ENCODE assay signal across 8 cellular contexts in the genomic region with DNA sequence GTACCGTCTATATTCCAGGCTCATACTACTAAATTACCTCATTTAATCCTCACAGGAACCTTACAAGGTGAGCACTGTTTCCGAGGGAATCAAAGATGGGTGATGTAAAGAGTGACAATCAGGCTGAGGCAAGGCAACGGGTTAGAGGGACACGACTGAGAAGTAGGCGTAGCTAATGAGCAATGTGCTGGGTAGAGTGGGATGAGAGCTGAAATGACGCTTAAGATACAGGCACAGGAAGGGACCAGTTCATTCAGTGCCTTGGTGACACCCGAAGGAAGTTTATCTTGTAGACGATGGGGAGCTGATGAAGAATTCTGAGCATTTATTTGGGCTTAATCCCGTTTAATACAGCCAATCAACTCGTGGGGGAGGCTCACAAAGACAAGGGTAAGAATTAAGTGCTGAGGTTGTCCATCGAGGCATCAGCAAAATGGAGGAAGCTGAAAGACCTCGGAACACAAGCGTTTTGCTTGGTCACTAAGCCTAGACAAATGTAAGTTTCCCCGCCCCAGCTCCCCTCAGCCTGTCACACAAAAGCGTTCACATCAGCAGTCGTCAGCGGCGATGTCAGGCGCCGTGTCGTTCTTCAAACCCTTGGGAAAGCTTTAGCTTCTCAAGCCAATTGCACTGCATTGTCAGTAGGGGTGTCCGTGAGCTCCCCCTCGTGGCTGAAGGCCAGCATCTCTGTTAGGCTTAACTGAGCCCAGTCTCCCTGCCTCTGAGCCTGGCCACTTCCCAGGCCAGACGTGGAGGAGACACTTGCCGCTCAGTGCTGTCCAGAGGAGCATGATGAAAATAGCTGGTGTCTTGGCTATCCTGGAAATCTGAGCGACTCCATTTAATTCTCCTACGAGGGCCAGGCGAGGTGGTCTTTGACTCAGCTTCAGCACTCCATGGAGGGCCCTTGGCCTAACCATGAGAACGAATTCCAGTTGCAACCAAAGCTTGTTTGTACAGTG.
A peak's percentile ranks its signal among the peaks of the same experiment; 100 is the strongest.
DNase-seq lines count a peak whose midpoint lies in the region; ATAC-seq, FAIRE-seq and TF ChIP-seq lines count a peak whose summit lies in the region.

No MANE protein-coding gene starts in this region.

- TF ChIP-seq CTCF in pancreas (IDR thresholded peaks at IDR 0.05) (peak; percentile 75 to 88 (median 82)), upper lobe of right lung (IDR thresholded peaks at IDR 0.05) (peak; percentile 90)

- 26 to 28% methylated on average over 29 of the region's 29 CpGs for WGBS in pancreas, 2 donors

- intact Hi-C loops in pancreas (cut with DNase I) (no loop called here), upper lobe of right lung (cut with DNase I) (no loop called here)

- no peak for TF ChIP-seq POLR2A in H54 (IDR thresholded peaks at IDR 0.05; ENCODE audit: low read depth, low read length)

- H3K9me3 ChIP-seq in pancreas (no peaks in the 10 kb centered on the region), upper lobe of right lung (no peaks in the 10 kb centered on the region)

- DNase-seq in GM03348 (ENCODE audit: low spot score) = peak; percentile 89
- peak; percentile 33 for DNase-seq in H54 (ENCODE audit: insufficient read length, low spot score)
- peak; percentile 75 to 83 for DNase-seq in Kasumi-1 (lab: John Stamatoyannopoulos, UW)
- DNase-seq in RKO (ENCODE audit: low spot score) = peak; percentile 76
- peak; percentile 1 for DNase-seq in activated effector memory CD4-positive, alpha-beta T cell treated with Interleukin-2 at 50 U/mL for 16 hours
- DNase-seq in glomerular visceral epithelial cell (ENCODE audit: extremely low spot score) = peak; percentile 80
- DNase-seq in pancreas = peak; percentile 70 to 92 (median 86)
- DNase-seq in upper lobe of right lung = peak; percentile 86

- H3K4me3 ChIP-seq in pancreas (peak overlapping the region in 2 of 4 donors; percentile 20 to 26), upper lobe of right lung (no peak overlapping the region)

- FAIRE-seq in H54 (lab: Jason Lieb, UNC) = peak; percentile 80
- no peak for FAIRE-seq in pancreas (lab: Jason Lieb, UNC)

- H3K4me1 ChIP-seq in pancreas (peaks cover 0 to 2% (median 0%) of the 10 kb centered on the region in 3 donors), upper lobe of right lung (no peaks in the 10 kb centered on the region)

- ATAC-seq in pancreas = peak; percentile 97 to 100 (median 100)
- peak; percentile 99 for ATAC-seq in upper lobe of right lung

- H3K27ac ChIP-seq in pancreas (no peak overlapping the region), upper lobe of right lung (no peak overlapping the region)

- H3K27me3 ChIP-seq in pancreas (no peaks in the 10 kb centered on the region), upper lobe of right lung (peaks cover 5% of the 10 kb centered on the region)

- no peaks in the 10 kb centered on the region for H3K36me3 ChIP-seq in pancreas
- H3K36me3 ChIP-seq in upper lobe of right lung = no peaks in the 10 kb centered on the region

Comparison
In these comparisons a context has a peak if more than half of its experiments do, and no peak if none do; other contexts are left out.
1. DNase-seq: peak in every context shown above with its lines; median percentile 89 in GM03348; 86 in upper lobe of right lung; 86 in pancreas; 80 in glomerular visceral epithelial cell; 79 in Kasumi-1; 76 in RKO; 33 in H54; 1 in activated effector memory CD4-positive, alpha-beta T cell treated with Interleukin-2 at 50 U/mL for 16 hours.